Comparison of ENCODE assay signal across 20 cellular contexts in the genomic region with DNA sequence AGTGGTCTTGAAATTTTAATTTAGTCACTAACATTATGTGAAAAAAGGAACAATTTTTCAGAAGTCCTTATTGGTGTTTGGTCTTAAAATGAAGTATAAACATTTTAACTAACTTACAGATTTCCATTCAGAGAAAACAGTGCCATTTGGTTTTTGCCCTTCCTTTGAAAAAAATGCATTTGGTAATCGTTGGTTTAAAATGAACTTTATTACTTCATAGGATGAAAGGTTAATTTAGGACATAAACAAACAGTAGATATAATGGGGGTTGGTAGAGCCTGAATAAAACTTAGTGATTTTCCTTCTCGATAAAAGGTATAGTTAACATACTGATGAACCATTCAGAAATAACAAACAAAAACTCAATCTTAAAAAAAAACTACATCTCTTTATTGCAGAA. TPM values are rescaled to one million over a fixed set of nuclear protein-coding genes. Genes with fewer than 3 reads are reported as not detected.
DNase-seq lines count a peak whose midpoint lies in the region; ATAC-seq, FAIRE-seq and TF ChIP-seq lines count a peak whose summit lies in the region.
"Had no signal": no experiment of that assay in that cellular context is flagged by ENCODE, and none has a peak within 500 bp of the region (broad histone marks: within the 10 kb centered on the region; RNA-seq: fewer than 3 reads in every experiment).

No MANE protein-coding gene starts in this region.

- H3K36me3 Mint-ChIP-seq in astrocyte (ENCODE audit: low read depth, unreplicated experiment) = peaks cover 22% of the 10 kb centered on the region

- TF ChIP-seq POLR2A in esophagus squamous epithelium (IDR thresholded peaks at IDR 0.05) = no peak
- no peak for TF ChIP-seq POLR2A in breast epithelium (IDR thresholded peaks at IDR 0.05)

- H3K27ac ChIP-seq in astrocyte (ENCODE audit: low read depth, low read length) = no peak overlapping the region
- no peak overlapping the region for H3K27ac ChIP-seq in esophagus squamous epithelium
- no peak overlapping the region for H3K27ac ChIP-seq in breast epithelium

- H3K36me3 ChIP-seq in astrocyte (ENCODE audit: insufficient read depth, low read length) = peaks cover 69% of the 10 kb centered on the region
- H3K36me3 ChIP-seq in esophagus squamous epithelium = peaks cover 12 to 100% (median 23%) of the 10 kb centered on the region in 3 donors
- H3K36me3 ChIP-seq in breast epithelium = no peaks in the 10 kb centered on the region

- TF ChIP-seq CTCF in astrocyte (IDR thresholded peaks at IDR 0.05; ENCODE audit: insufficient read depth, low read depth, low read length) (no peak), esophagus squamous epithelium (IDR thresholded peaks at IDR 0.05) (no peak), breast epithelium (IDR thresholded peaks at IDR 0.05) (no peak)

- H3K79me2 ChIP-seq in astrocyte (ENCODE audit: insufficient read depth, low read length) = peaks cover 3% of the 10 kb centered on the region

- H3K4me1 Mint-ChIP-seq in astrocyte (ENCODE audit: low read depth, unreplicated experiment) = no peaks in the 10 kb centered on the region
- H3K4me1 Mint-ChIP-seq: CD4-positive, alpha-beta memory T cell had no signal

- no peaks in the 10 kb centered on the region for H3K27me3 ChIP-seq in astrocyte (ENCODE audit: insufficient read depth, low read length)
- no peaks in the 10 kb centered on the region for H3K27me3 ChIP-seq in esophagus squamous epithelium
- H3K27me3 ChIP-seq in breast epithelium = no peaks in the 10 kb centered on the region

- ATAC-seq in left lobe of liver (peak; percentile 71), GM19452 (IDR thresholded peaks at IDR 0.05; ENCODE audit: unreplicated experiment) (no peak)

- H3K9me3 Mint-ChIP-seq in astrocyte (ENCODE audit: unreplicated experiment) = no peaks in the 10 kb centered on the region
- H3K9me3 Mint-ChIP-seq: CD4-positive, alpha-beta memory T cell; HFFc6 had no signal

- no peak overlapping the region for H3K9ac ChIP-seq in astrocyte (ENCODE audit: low read length)

- H3K27ac Mint-ChIP-seq in astrocyte (ENCODE audit: unreplicated experiment) = no peak overlapping the region
- H3K27ac Mint-ChIP-seq: HFFc6 had no signal

- no peak overlapping the region for H3K4me3 Mint-ChIP-seq in astrocyte (ENCODE audit: unreplicated experiment)
- H3K4me3 Mint-ChIP-seq: CD4-positive, alpha-beta memory T cell; HFFc6 had no signal

- H3K4me1 ChIP-seq in astrocyte (ENCODE audit: insufficient read depth, low read length) = no peaks in the 10 kb centered on the region
- no peaks in the 10 kb centered on the region for H3K4me1 ChIP-seq in esophagus squamous epithelium
- no peaks in the 10 kb centered on the region for H3K4me1 ChIP-seq in breast epithelium

- FAIRE-seq in A204.1 (lab: Jason Lieb, UNC) (peak; percentile 40), astrocyte (lab: Jason Lieb, UNC) (peak; percentile 43)
- FAIRE-seq: GM12891, GM18507, H54 had no signal

- no peak overlapping the region for H3K4me2 ChIP-seq in astrocyte (ENCODE audit: low read length)

- no peak overlapping the region for H2AFZ ChIP-seq in astrocyte (ENCODE audit: low read depth, low read length)

- intact Hi-C loops in esophagus squamous epithelium (cut with DNase I) = no loop called here
- intact Hi-C loops in breast epithelium (cut with DNase I; ENCODE audit: low total_unique reads) = no loop called here

- no peaks in the 10 kb centered on the region for H3K9me3 ChIP-seq in astrocyte (ENCODE audit: insufficient read depth, low read depth, low read length)
- H3K9me3 ChIP-seq in esophagus squamous epithelium = no peaks in the 10 kb centered on the region
- H3K9me3 ChIP-seq in breast epithelium = no peaks in the 10 kb centered on the region
- H3K9me3 ChIP-seq: HAP-1 had no signal

- WGBS in esophagus squamous epithelium, 2 donors = 54 to 72% methylated on average over 2 of the region's 2 CpGs

- DNase-seq in astrocyte (ENCODE audit: low read depth) = no peak
- no peak for DNase-seq in left lobe of liver (ENCODE audit: low spot score)
- DNase-seq in esophagus squamous epithelium (lab: John Stamatoyannopoulos, UW) = no peak
- no peak for DNase-seq in breast epithelium (ENCODE audit: low spot score in 2 of 2)
- DNase-seq: 8988T; C1 segment of cervical spinal cord; Calu3; CD4-positive, alpha-beta memory T cell; COR-L47; DMS53; DMS79 treated with DMSO at 0.1 percent for 48 hours; GF-D8; GOT3; HFFc6 had no signal

- no peak overlapping the region for H3K4me3 ChIP-seq in astrocyte (ENCODE audit: insufficient read depth, low read depth, low read length)
- H3K4me3 ChIP-seq in esophagus squamous epithelium = no peak overlapping the region
- no peak overlapping the region for H3K4me3 ChIP-seq in breast epithelium
- H3K4me3 ChIP-seq: HAP-1 had no signal

- H4K20me1 ChIP-seq in astrocyte (ENCODE audit: insufficient read depth, low read length) = peaks cover 8% of the 10 kb centered on the region

- no peaks in the 10 kb centered on the region for H3K27me3 Mint-ChIP-seq in astrocyte (ENCODE audit: low read depth, unreplicated experiment)
- H3K27me3 Mint-ChIP-seq: CD4-positive, alpha-beta memory T cell had no signal

RNA-seq across cellular contexts. Expression of gene TFG, which starts 39.7 kb away (rescaled TPM):
- total RNA-seq in astrocyte (154 and 155 TPM in 2 replicates), left lobe of liver (50.2 TPM), esophagus squamous epithelium (100 to 1,000 TPM in 2 of 4 donors, 10 to 100 TPM in 2; 76.7 to 133 (median 91.8) TPM), breast epithelium (10 to 100 TPM; 72.4 to 77.0 (median 72.8) TPM)
